9 cellular contexts compared by ENCODE assay signal in genomic region chr18:13801260-13801601, GRCh38. TPM values are rescaled to one million over a fixed set of nuclear protein-coding genes. Genes with fewer than 3 reads are reported as not detected.
DNase-seq lines count a peak whose midpoint lies in the region; TF ChIP-seq lines count a peak whose summit lies in the region.
"Had no signal": no experiment of that assay in that cellular context is flagged by ENCODE, and none has a peak within 500 bp of the region (broad histone marks: within the 10 kb centered on the region; RNA-seq: fewer than 3 reads in every experiment).

No MANE protein-coding gene starts in this region.

- H3K4me3 Mint-ChIP-seq in T-helper 1 cell treated with Interleukin-12 subunit alpha and Interleukin-12 subunit beta and Interleukin-4 antibody, amounts not matched to agents 30 μg/mL and 1 μg/mL, for 36 hours: peak overlapping the region; percentile 13

- in situ Hi-C loops in mammary epithelial cell (cut with MboI; ENCODE audit: low sequenced_read_pairs in 2 of 2): loop anchor here in 1 of 2 donors (25.0 kb wide), 1 partner anchor 239 kb away; no protein-coding TSS in a partner anchor

- DNase-seq in T-helper 1 cell (no peak), mammary epithelial cell (no peak), NCI-H2081 (lab: John Stamatoyannopoulos, UW) (no peak), NK-92 (lab: John Stamatoyannopoulos, UW; ENCODE audit: unreplicated experiment) (no peak), SKM-1 (lab: John Stamatoyannopoulos, UW; ENCODE audit: unreplicated experiment) (no peak)

- WGBS in mammary epithelial cell (ENCODE audit: low coverage, missing lambda C conversion rate): 1% methylated on average over 12 of the region's 15 CpGs
- WGBS in liver: 9% methylated on average over 15 of the region's 15 CpGs

- no peaks in the 10 kb centered on the region for H3K36me3 Mint-ChIP-seq in T-helper 1 cell treated with Interleukin-12 subunit alpha and Interleukin-12 subunit beta and Interleukin-4 antibody, amounts not matched to agents 30 μg/mL and 1 μg/mL, for 36 hours (ENCODE audit: low read depth)

- intact Hi-C loops in mammary epithelial cell (cut with micrococcal nuclease): loop anchor here (1.0 to 5.0 kb wide), 7 partner anchors 44 to 584 kb away; no protein-coding TSS in a partner anchor

- peaks cover 3% of the 10 kb centered on the region for H3K4me1 Mint-ChIP-seq in T-helper 1 cell treated with Interleukin-12 subunit alpha and Interleukin-12 subunit beta and Interleukin-4 antibody, amounts not matched to agents 30 μg/mL and 1 μg/mL, for 36 hours (ENCODE audit: low read depth)

- peak overlapping the region; percentile 34 to 42 (median 38) for H3K4me3 ChIP-seq in mammary epithelial cell (replicated peaks in 1 of 3; ENCODE audit: insufficient read depth in 1 of 3, low read depth in 2 of 3, low read length in 3 of 3)
- peak overlapping the region; percentile 30 to 44 (median 44) for H3K4me3 ChIP-seq in liver (ENCODE audit: low read depth in 1 of 3, low read length in 3 of 3)
- H3K4me3 ChIP-seq in stomach smooth muscle (ENCODE audit: low read length in 2 of 2): peak overlapping the region; percentile 60 to 65

- no peaks in the 10 kb centered on the region for H3K79me2 ChIP-seq in mammary epithelial cell (ENCODE audit: insufficient read depth, low read length)

- peak overlapping the region; percentile 94 for H2AFZ ChIP-seq in mammary epithelial cell (ENCODE audit: low read depth, low read length)

- no peaks in the 10 kb centered on the region for H3K9me3 Mint-ChIP-seq in T-helper 1 cell treated with Interleukin-12 subunit alpha and Interleukin-12 subunit beta and Interleukin-4 antibody, amounts not matched to agents 30 μg/mL and 1 μg/mL, for 36 hours
- H3K9me3 Mint-ChIP-seq: activated T-helper 2 cell treated with anti-CD3 and anti-CD28 coated beads, Interferon-gamma antibody, Interleukin-2, Interleukin-4, amounts not matched to agents 10 μg/mL and 5 μg/mL and 100 μg/mL, durations not matched to agents 14 hours and 24 hours and 36 hours had no signal

- H3K36me3 ChIP-seq in mammary epithelial cell (ENCODE audit: insufficient read depth, low read length) (no peaks in the 10 kb centered on the region), liver (ENCODE audit: control insufficient read depth in 4 of 4, insufficient read depth in 3 of 4, low read depth in 1 of 4, low read length in 3 of 4) (no peaks in the 10 kb centered on the region), stomach smooth muscle (ENCODE audit: control insufficient read depth in 2 of 2, insufficient read depth in 2 of 2, low read length in 2 of 2) (no peaks in the 10 kb centered on the region)

- no peak overlapping the region for H3K27ac Mint-ChIP-seq in T-helper 1 cell treated with Interleukin-12 subunit alpha and Interleukin-12 subunit beta and Interleukin-4 antibody, amounts not matched to agents 30 μg/mL and 1 μg/mL, for 36 hours
- H3K27ac Mint-ChIP-seq: activated T-helper 2 cell treated with anti-CD3 and anti-CD28 coated beads, Interferon-gamma antibody, Interleukin-2, Interleukin-4, amounts not matched to agents 10 μg/mL and 5 μg/mL and 100 μg/mL, durations not matched to agents 14 hours and 24 hours and 36 hours had no signal

- no TSS peak for BruUV-seq in mammary epithelial cell (replicated peaks; lab: Mats Ljungman, UMichigan)

- CTCF ChIA-PET in mammary epithelial cell (lab: Charles Lee; ENCODE audit: low non-redundant PET): no interaction called here

- H3K9ac ChIP-seq in mammary epithelial cell (ENCODE audit: insufficient read depth, low read length) (peak overlapping the region; percentile 28), liver (ENCODE audit: low read depth in 1 of 2, low read length in 2 of 2) (no peak overlapping the region), stomach smooth muscle (ENCODE audit: low read length in 2 of 2) (peak overlapping the region in 1 of 2 donors; percentile 36)

- no peaks in the 10 kb centered on the region for H3K27me3 ChIP-seq in mammary epithelial cell (ENCODE audit: insufficient read depth, low read length)
- H3K27me3 ChIP-seq in liver (ENCODE audit: control insufficient read depth in 4 of 4, insufficient read depth in 4 of 4, low read length in 3 of 4): no peaks in the 10 kb centered on the region
- H3K27me3 ChIP-seq in stomach smooth muscle (ENCODE audit: control insufficient read depth in 1 of 2, insufficient read depth in 2 of 2, low read length in 2 of 2): peaks cover 16 to 32% of the 10 kb centered on the region in 2 donors

- no peaks in the 10 kb centered on the region for H4K20me1 ChIP-seq in mammary epithelial cell (ENCODE audit: insufficient read depth, low read length)

- peaks cover 61% of the 10 kb centered on the region for H3K27me3 Mint-ChIP-seq in T-helper 1 cell treated with Interleukin-12 subunit alpha and Interleukin-12 subunit beta and Interleukin-4 antibody, amounts not matched to agents 30 μg/mL and 1 μg/mL, for 36 hours (ENCODE audit: low read depth)

- peak overlapping the region; percentile 79 for H3K4me2 ChIP-seq in mammary epithelial cell (ENCODE audit: insufficient read depth, low read depth, low read length)

- no peak for TF ChIP-seq RAD21 in liver (IDR thresholded peaks at IDR 0.05)

- TF ChIP-seq CTCF in mammary epithelial cell (conservative IDR thresholded peaks at IDR 0.05 in 1 of 2, IDR thresholded peaks at IDR 0.05 in 1 of 2; ENCODE audit: extremely low read depth in 1 of 2, insufficient read depth in 1 of 2, low read depth in 1 of 2, low read length in 2 of 2) (no peak), liver (IDR thresholded peaks at IDR 0.05; ENCODE audit: low read depth, low read length, missing input control) (no peak)

- dilution Hi-C loops in mammary epithelial cell (cut with HindIII; ENCODE audit: low sequenced_read_pairs): no loop called here

- H3K9me3 ChIP-seq in mammary epithelial cell (replicated peaks; ENCODE audit: insufficient read depth, low read length): no peaks in the 10 kb centered on the region
- H3K9me3 ChIP-seq in liver (ENCODE audit: control insufficient read depth in 4 of 4, low read length in 3 of 4): no peaks in the 10 kb centered on the region
- no peaks in the 10 kb centered on the region for H3K9me3 ChIP-seq in stomach smooth muscle (ENCODE audit: control insufficient read depth in 2 of 2, low read length in 2 of 2)

- no peak overlapping the region for H3K27ac ChIP-seq in mammary epithelial cell (ENCODE audit: insufficient read depth, low read depth, low read length)
- no peak overlapping the region for H3K27ac ChIP-seq in liver (ENCODE audit: low read depth in 1 of 2, low read length in 2 of 2)
- no peak overlapping the region for H3K27ac ChIP-seq in stomach smooth muscle (ENCODE audit: low read length)

- peaks cover 18% of the 10 kb centered on the region for H3K4me1 ChIP-seq in mammary epithelial cell (ENCODE audit: insufficient read depth, low read length)
- peaks cover 0 to 9% (median 4%) of the 10 kb centered on the region in 4 donors for H3K4me1 ChIP-seq in liver (ENCODE audit: control insufficient read depth in 4 of 4, insufficient read depth in 4 of 4, low read length in 3 of 4)
- H3K4me1 ChIP-seq in stomach smooth muscle (ENCODE audit: control insufficient read depth, insufficient read depth, low read length): peaks cover 7% of the 10 kb centered on the region

TF ChIP-seq in liver, 16 proteins besides CTCF, POLR2A, EP300 and RAD21:
- TF ChIP-seq SP1 (IDR thresholded peaks at IDR 0.05) (no peak), EGR1 (IDR thresholded peaks at IDR 0.05; ENCODE audit: low read depth in 2 of 2) (no peak), GABPA (IDR thresholded peaks at IDR 0.05 in 1 of 2, conservative IDR thresholded peaks at IDR 0.05 in 1 of 2) (no peak), ZBTB33 (IDR thresholded peaks at IDR 0.05) (no peak), MAX (IDR thresholded peaks at IDR 0.05) (no peak), FOXA1 (IDR thresholded peaks at IDR 0.05) (no peak), JUND (IDR thresholded peaks at IDR 0.05) (no peak), FOXA2 (IDR thresholded peaks at IDR 0.05) (no peak), NR2F2 (IDR thresholded peaks at IDR 0.05) (no peak)

RNA-seq across cellular contexts. Expression of gene MC5R, which starts 22.7 kb away (rescaled TPM):
- not detected for total RNA-seq in mammary epithelial cell
- polyA plus RNA-seq in mammary epithelial cell: not detected
- polyA minus RNA-seq in mammary epithelial cell: not detected
- total RNA-seq in liver: not detected
- polyA plus RNA-seq in liver: not detected
- total RNA-seq: activated T-helper 2 cell treated with anti-CD3 and anti-CD28 coated beads, Interferon-gamma antibody, Interleukin-2, Interleukin-4, amounts not matched to agents 10 μg/mL and 5 μg/mL and 100 μg/mL, durations not matched to agents 14 hours and 24 hours and 36 hours had no signal
